Comparison of ENCODE assay signal across 8 cellular contexts in genomic region chr2:218896501-218897393, GRCh38. TPM values are rescaled to one million over a fixed set of nuclear protein-coding genes. Genes with fewer than 3 reads are reported as not detected.
DNase-seq lines count a peak whose midpoint lies in the region; ATAC-seq and TF ChIP-seq lines count a peak whose summit lies in the region.
"Had no signal": no experiment of that assay in that cellular context is flagged by ENCODE, and none has a peak within 500 bp of the region (broad histone marks: within the 10 kb centered on the region; RNA-seq: fewer than 3 reads in every experiment).

No MANE protein-coding gene starts in this region.

- no peak for TF ChIP-seq CTCF in epithelial cell of esophagus (IDR thresholded peaks at IDR 0.05; ENCODE audit: insufficient read depth, low read depth, low read length, missing control alignments)
- no peak for TF ChIP-seq CTCF in endothelial cell (IDR thresholded peaks at IDR 0.05; ENCODE audit: unreplicated experiment)

- H3K27ac Mint-ChIP-seq in endothelial cell (ENCODE audit: unreplicated experiment) = no peak overlapping the region

- no peak overlapping the region for H3K4me3 ChIP-seq in epithelial cell of esophagus (ENCODE audit: low read length)

- ATAC-seq in GM18517 (IDR thresholded peaks at IDR 0.05; ENCODE audit: unreplicated experiment) (peak; percentile 52), HG02678 (IDR thresholded peaks at IDR 0.05; ENCODE audit: unreplicated experiment) (peak; percentile 62)

- DNase-seq in NCI-H1417 treated with DMSO at 0.1 percent for 48 hours (lab: John Stamatoyannopoulos, UW) (peak; percentile 56), epithelial cell of esophagus (ENCODE audit: low read depth) (peak; percentile 69), endothelial cell (ENCODE audit: low spot score) (no peak)
- DNase-seq in activated CD4-positive, alpha-beta T cell treated with anti-CD3 and anti-CD28 coated beads, Interleukin-2, amount 50 U/mL, for 4 hours = peak; percentile 78 to 86
- DNase-seq in stimulated activated CD4-positive, alpha-beta T cell treated with anti-CD3 and anti-CD28 coated beads, Interleukin-12 subunit alpha, Interleukin-12 subunit beta, amount 100 ng/mL, for 24 hours (ENCODE audit: low read depth in 2 of 2) = peak; percentile 79 to 80

- peaks cover 5% of the 10 kb centered on the region for H3K9me3 Mint-ChIP-seq in endothelial cell (ENCODE audit: unreplicated experiment)

- peaks cover 41% of the 10 kb centered on the region for H3K27me3 Mint-ChIP-seq in endothelial cell (ENCODE audit: unreplicated experiment)

- peaks cover 12% of the 10 kb centered on the region for H3K4me1 Mint-ChIP-seq in endothelial cell (ENCODE audit: unreplicated experiment)

- peaks cover 9% of the 10 kb centered on the region for H3K36me3 Mint-ChIP-seq in endothelial cell (ENCODE audit: low read depth, unreplicated experiment)

- H3K4me3 Mint-ChIP-seq in endothelial cell (ENCODE audit: unreplicated experiment) = no peak overlapping the region

RNA-seq across cellular contexts. Expression of gene WNT10A, which starts 16.1 kb away (rescaled TPM):
- total RNA-seq in endothelial cell (ENCODE audit: unreplicated experiment) = not detected
- total RNA-seq: glomerular endothelial cell had no signal

RNA-seq across cellular contexts. Expression of gene WNT6, which starts 37.1 kb away (rescaled TPM):
- not detected for total RNA-seq in endothelial cell (ENCODE audit: unreplicated experiment)
- total RNA-seq: glomerular endothelial cell had no signal
